ENCODE assay signal across 10 cellular contexts in genomic region chr2:219500135-219500534, GRCh38. TPM values are rescaled to one million over a fixed set of nuclear protein-coding genes. Genes with fewer than 3 reads are reported as not detected.
A peak's percentile ranks its signal among the peaks of the same experiment; 100 is the strongest.
DNase-seq lines count a peak whose midpoint lies in the region; ATAC-seq and TF ChIP-seq lines count a peak whose summit lies in the region.
"Had no signal": no experiment of that assay in that cellular context is flagged by ENCODE, and none has a peak within 500 bp of the region (broad histone marks: within the 10 kb centered on the region; RNA-seq: fewer than 3 reads in every experiment).

No MANE protein-coding gene starts in this region.

- ATAC-seq in activated CD4-positive, alpha-beta T cell treated with anti-CD3 and anti-CD28 coated beads for 36 hours = no peak

- H2AFZ ChIP-seq in Loucy (ENCODE audit: low read length) (no peak overlapping the region), osteoblast (ENCODE audit: low read length) (no peak overlapping the region)

- CTCF ChIA-PET in activated CD4-positive, alpha-beta T cell treated with anti-CD3 and anti-CD28 coated beads for 36 hours (lab: Charles Lee) = interaction anchor here (0.6 to 7.2 kb wide), 10 partner anchors 8 to 113 kb away, joined by 3 to 128 read pairs (median 4); partner anchors contain the start of gene DNPEP

- H3F3A ChIP-seq in Loucy (ENCODE audit: low read depth) = no peaks in the 10 kb centered on the region

- H3K36me3 Mint-ChIP-seq in activated CD4-positive, alpha-beta T cell treated with anti-CD3 and anti-CD28 coated beads for 36 hours (ENCODE audit: low read depth) = peaks cover 11% of the 10 kb centered on the region

- H3K27me3 ChIP-seq in Loucy (ENCODE audit: insufficient read depth, low read length, poor library complexity, severe bottlenecking) = no peaks in the 10 kb centered on the region
- H3K27me3 ChIP-seq in brain microvascular endothelial cell (replicated peaks) = peaks cover 15% of the 10 kb centered on the region
- H3K27me3 ChIP-seq in osteoblast (ENCODE audit: insufficient read depth, low read length) = peaks cover 8% of the 10 kb centered on the region
- H3K27me3 ChIP-seq in tibial nerve = peaks cover 0 to 19% of the 10 kb centered on the region in 2 donors
- H3K27me3 ChIP-seq: vagina had no signal

- peak overlapping the region; percentile 86 for H3K4me2 ChIP-seq in Loucy (ENCODE audit: low read depth, low read length, poor library complexity, severe bottlenecking)
- H3K4me2 ChIP-seq in osteoblast (ENCODE audit: insufficient read depth, low read length) = peak overlapping the region; percentile 91

- no peak overlapping the region for H3K27ac Mint-ChIP-seq in activated CD4-positive, alpha-beta T cell treated with anti-CD3 and anti-CD28 coated beads for 36 hours

- H4K20me1 ChIP-seq in Loucy (ENCODE audit: insufficient read depth, low read length, poor library complexity, severe bottlenecking) (no peaks in the 10 kb centered on the region), osteoblast (ENCODE audit: insufficient read depth, low read length) (peaks cover 19% of the 10 kb centered on the region)

- H3K9me3 ChIP-seq in Loucy (ENCODE audit: insufficient read depth, low read depth, low read length) = no peaks in the 10 kb centered on the region
- no peaks in the 10 kb centered on the region for H3K9me3 ChIP-seq in osteoblast (ENCODE audit: low read depth, low read length)
- H3K9me3 ChIP-seq in tibial nerve = no peaks in the 10 kb centered on the region
- H3K9me3 ChIP-seq: vagina had no signal

- TF ChIP-seq CTCF in Loucy (conservative IDR thresholded peaks at IDR 0.05; ENCODE audit: low read length) (peak; percentile 73), brain microvascular endothelial cell (IDR thresholded peaks at IDR 0.05; ENCODE audit: low read depth, low read length, missing control alignments) (peak; percentile 57), osteoblast (IDR thresholded peaks at IDR 0.05; ENCODE audit: extremely low read depth, low read depth, low read length) (peak; percentile 62), tibial nerve (IDR thresholded peaks at IDR 0.05) (no peak)

- H3K4me1 ChIP-seq in Loucy (ENCODE audit: insufficient read depth, low read length, poor library complexity, severe bottlenecking) (peaks cover 22% of the 10 kb centered on the region), osteoblast (ENCODE audit: insufficient read depth, low read length) (peaks cover 33% of the 10 kb centered on the region), tibial nerve (peaks cover 0 to 37% (median 17%) of the 10 kb centered on the region in 4 donors)

- no peaks in the 10 kb centered on the region for H3K9me2 ChIP-seq in Loucy (replicated peaks; ENCODE audit: low read depth, low read length)

- TF ChIP-seq EP300 in tibial nerve (IDR thresholded peaks at IDR 0.05) = no peak

- no peak for DNase-seq in activated CD4-positive, alpha-beta T cell treated with anti-CD3 and anti-CD28 coated beads for 36 hours
- DNase-seq in activated CD4-positive, alpha-beta T cell treated with anti-CD3 and anti-CD28 coated beads, Interleukin-2, amount 50 U/mL, for 1 hour = no peak
- DNase-seq in brain microvascular endothelial cell = no peak
- no peak for DNase-seq in osteoblast (ENCODE audit: insufficient read length, low spot score, missing footprints)
- no peak for DNase-seq in AG08395 (ENCODE audit: low spot score)
- DNase-seq in tibial nerve (ENCODE audit: low spot score in 2 of 2) = no peak
- no peak for DNase-seq in NCI-H1092 (lab: John Stamatoyannopoulos, UW)
- DNase-seq: NCI-H146 had no signal

- peak overlapping the region; percentile 93 for H3K9ac ChIP-seq in Loucy (ENCODE audit: low read depth, low read length, poor library complexity, severe bottlenecking)

- H3K27me3 Mint-ChIP-seq in activated CD4-positive, alpha-beta T cell treated with anti-CD3 and anti-CD28 coated beads for 36 hours = peaks cover 26% of the 10 kb centered on the region

- 88% methylated on average over 2 of the region's 2 CpGs for WGBS in tibial nerve, 2 donors

- peak overlapping the region; percentile 93 for H3K4me3 ChIP-seq in Loucy (ENCODE audit: low read length, poor library complexity, severe bottlenecking)
- H3K4me3 ChIP-seq in brain microvascular endothelial cell (ENCODE audit: low read depth, low read length) = no peak overlapping the region
- peak overlapping the region; percentile 89 for H3K4me3 ChIP-seq in osteoblast (ENCODE audit: insufficient read depth, low read length)
- H3K4me3 ChIP-seq in tibial nerve = no peak overlapping the region

- POLR2A ChIA-PET in activated CD4-positive, alpha-beta T cell treated with anti-CD3 and anti-CD28 coated beads for 36 hours (lab: Charles Lee) = interaction anchor here (0.5 kb wide), 1 partner anchor 76 kb away, joined by 3 read pairs; no protein-coding TSS in a partner anchor

- intact Hi-C loops in activated CD4-positive, alpha-beta T cell treated with anti-CD3 and anti-CD28 coated beads for 36 hours (cut with DNase I, micrococcal nuclease) = loop anchor here in 1 of 2 experiments (10.0 kb wide), 1 partner anchor 1485 kb away; no protein-coding TSS in a partner anchor

- no peak for TF ChIP-seq POLR2A in tibial nerve (IDR thresholded peaks at IDR 0.05)

- H3K36me3 ChIP-seq in Loucy (ENCODE audit: insufficient read depth, low read length) (no peaks in the 10 kb centered on the region), brain microvascular endothelial cell (replicated peaks) (peaks cover 12% of the 10 kb centered on the region), osteoblast (ENCODE audit: insufficient read depth, low read length) (peaks cover 32% of the 10 kb centered on the region), tibial nerve (peaks cover 0 to 36% (median 0%) of the 10 kb centered on the region in 3 donors)

- no peak overlapping the region for H3K27ac ChIP-seq in brain microvascular endothelial cell
- peak overlapping the region; percentile 89 for H3K27ac ChIP-seq in osteoblast (ENCODE audit: low read depth, low read length)
- H3K27ac ChIP-seq in tibial nerve = no peak overlapping the region

- peaks cover 38% of the 10 kb centered on the region for H3K4me1 Mint-ChIP-seq in activated CD4-positive, alpha-beta T cell treated with anti-CD3 and anti-CD28 coated beads for 36 hours

- no peaks in the 10 kb centered on the region for H3K9me3 Mint-ChIP-seq in activated CD4-positive, alpha-beta T cell treated with anti-CD3 and anti-CD28 coated beads for 36 hours (ENCODE audit: low read depth)

- in situ Hi-C loops in brain microvascular endothelial cell (cut with HindIII; ENCODE audit: low pct_ligation_motif_present, low sequenced_read_pairs) = no loop called here

- H3K79me2 ChIP-seq in Loucy (ENCODE audit: insufficient read depth, low read length) = peaks cover 10% of the 10 kb centered on the region; the same call in 1 of the 2 replicates
- peaks cover 30% of the 10 kb centered on the region for H3K79me2 ChIP-seq in osteoblast (ENCODE audit: insufficient read depth, low read length)

- H3K4me3 Mint-ChIP-seq in activated CD4-positive, alpha-beta T cell treated with anti-CD3 and anti-CD28 coated beads for 36 hours = peak overlapping the region; percentile 86

RNA-seq across cellular contexts. Expression of gene GMPPA, which starts 1.4 kb away (rescaled TPM):
- 10 to 100 TPM; 35.2 to 35.5 TPM for total RNA-seq in activated CD4-positive, alpha-beta T cell treated with anti-CD3 and anti-CD28 coated beads for 36 hours
- total RNA-seq in osteoblast (46.0 and 46.3 TPM in 2 replicates), tibial nerve (10 to 100 TPM; 18.8 to 29.7 (median 27.8) TPM)

RNA-seq across cellular contexts. Expression of gene ASIC4, which starts 14.1 kb away (rescaled TPM):
- total RNA-seq in activated CD4-positive, alpha-beta T cell treated with anti-CD3 and anti-CD28 coated beads for 36 hours = not detected
- total RNA-seq in osteoblast = under 0.01 TPM in 1 of 2 replicates, not detected in the other
- 1 to 10 TPM in 1 of 4 donors, under 1 TPM in 1, not detected in 2; 0.42 to 3.0 TPM for total RNA-seq in tibial nerve
- total RNA-seq: vagina had no signal

RNA-seq across cellular contexts. Expression of gene CHPF, which starts 43.5 kb away (rescaled TPM):
- total RNA-seq in activated CD4-positive, alpha-beta T cell treated with anti-CD3 and anti-CD28 coated beads for 36 hours = 10 to 100 TPM; 14.1 to 17.1 TPM
- total RNA-seq in osteoblast (192 and 221 TPM in 2 replicates), tibial nerve (10 to 100 TPM; 51.3 to 91.2 (median 62.9) TPM)

RNA-seq across cellular contexts. Expression of gene TMEM198, which starts 43.7 kb away (rescaled TPM):
- 1 to 10 TPM; 2.4 to 2.7 TPM for total RNA-seq in activated CD4-positive, alpha-beta T cell treated with anti-CD3 and anti-CD28 coated beads for 36 hours
- total RNA-seq in osteoblast (1.1 and 1.5 TPM in 2 replicates), tibial nerve (1 to 10 TPM; 1.6 to 2.4 (median 1.9) TPM)

Comparison
In these comparisons a context has a peak if more than half of its experiments do, and no peak if none do; other contexts are left out.
1. H3K4me3 ChIP-seq: peak in Loucy (single experiment) and osteoblast (single experiment); none in brain microvascular endothelial cell (single experiment) and tibial nerve (0 of 4).
2. CTCF ChIP-seq: peak in Loucy (single experiment), brain microvascular endothelial cell (single experiment) and osteoblast (single experiment); none in tibial nerve (0 of 5).